Comparison of ENCODE assay signal across 8 cellular contexts in the genomic region with DNA sequence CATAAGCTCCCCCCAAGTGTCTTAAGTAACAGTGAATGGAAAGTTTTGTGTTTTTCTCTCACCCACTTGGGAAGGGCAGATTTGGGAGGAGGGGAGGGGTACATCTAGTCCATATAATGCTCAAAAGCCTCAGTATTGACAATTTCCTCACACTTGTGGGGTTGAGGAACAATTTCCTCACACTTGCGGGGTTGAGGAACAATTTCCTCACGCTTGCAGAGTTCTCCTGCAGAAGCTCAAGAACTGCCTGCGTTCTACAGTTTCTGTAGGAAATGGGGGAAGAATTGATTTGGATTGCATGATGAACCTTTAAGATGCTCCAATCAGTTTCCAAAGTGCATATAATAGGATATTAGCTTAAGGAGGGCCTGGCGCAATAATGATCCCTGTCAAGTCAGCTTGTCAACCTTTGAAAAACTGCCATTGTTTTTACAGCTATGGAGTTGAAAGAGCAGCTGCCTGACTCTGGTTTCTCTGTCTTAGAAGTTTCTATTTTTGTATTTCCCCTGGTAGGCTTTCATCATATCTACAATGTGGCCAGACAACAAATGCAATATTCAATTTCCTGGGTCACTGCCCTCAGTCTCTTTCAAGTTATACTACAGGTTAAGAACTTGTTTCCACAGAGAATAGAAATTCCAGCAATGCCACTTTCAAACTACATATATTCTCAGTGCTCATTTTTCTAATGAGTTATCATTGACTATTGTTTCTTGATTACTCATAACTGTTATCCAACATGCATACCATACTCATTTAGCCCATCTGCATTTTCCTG.
A peak's percentile ranks its signal among the peaks of the same experiment; 100 is the strongest.
DNase-seq lines count a peak whose midpoint lies in the region; ATAC-seq and TF ChIP-seq lines count a peak whose summit lies in the region.

No MANE protein-coding gene starts in this region.

- CTCF ChIA-PET in naive thymus-derived CD4-positive, alpha-beta T cell (lab: Charles Lee): interaction anchor here (1.2 kb wide), 1 partner anchor 11 kb away, joined by 3 read pairs; no protein-coding TSS in a partner anchor

- H3K4me3 Mint-ChIP-seq in naive thymus-derived CD4-positive, alpha-beta T cell: peak overlapping the region in 8 of 10 donors; percentile 1 to 61 (median 36)

- no peak overlapping the region for H3K27ac ChIP-seq in OCI-LY3 (ENCODE audit: low read length)
- H3K27ac ChIP-seq in naive thymus-derived CD4-positive, alpha-beta T cell (ENCODE audit: low read depth, low read length): no peak overlapping the region

- peaks cover 0 to 3% (median 0%) of the 10 kb centered on the region in 5 donors for H3K36me3 Mint-ChIP-seq in naive thymus-derived CD4-positive, alpha-beta T cell

- peaks cover 0 to 2% (median 0%) of the 10 kb centered on the region in 11 donors for H3K9me3 Mint-ChIP-seq in naive thymus-derived CD4-positive, alpha-beta T cell

- no peaks in the 10 kb centered on the region for H3K36me3 ChIP-seq in OCI-LY3 (replicated peaks; ENCODE audit: low read depth, low read length)
- no peaks in the 10 kb centered on the region for H3K36me3 ChIP-seq in naive thymus-derived CD4-positive, alpha-beta T cell (ENCODE audit: control insufficient read depth in 2 of 3, insufficient read depth in 3 of 3, low read length in 3 of 3)

- no peaks in the 10 kb centered on the region for H3K79me2 ChIP-seq in OCI-LY3 (ENCODE audit: low read length)

- intact Hi-C loops in naive thymus-derived CD4-positive, alpha-beta T cell (cut with micrococcal nuclease): no loop called here
- intact Hi-C loops in posterior cingulate gyrus (cut with DNase I): no loop called here

- H2AFZ ChIP-seq in OCI-LY3 (ENCODE audit: low read depth, low read length): no peak overlapping the region

- ATAC-seq in GM18873 (IDR thresholded peaks at IDR 0.05; ENCODE audit: low FRiP score, unreplicated experiment) (peak; percentile 78), HG02870 (IDR thresholded peaks at IDR 0.05; ENCODE audit: unreplicated experiment) (peak; percentile 78)
- peak; percentile 36 for ATAC-seq in naive thymus-derived CD4-positive, alpha-beta T cell

- POLR2A ChIA-PET in naive thymus-derived CD4-positive, alpha-beta T cell (lab: Charles Lee): no interaction called here

- H3K4me2 ChIP-seq in OCI-LY3 (ENCODE audit: low read length): peak overlapping the region; percentile 16; the same call in 1 of the 2 replicates

- no peaks in the 10 kb centered on the region for H3K27me3 Mint-ChIP-seq in naive thymus-derived CD4-positive, alpha-beta T cell

- peak in 4 of 9 donors; percentile 3 to 13 (median 6) for DNase-seq in naive thymus-derived CD4-positive, alpha-beta T cell
- DNase-seq in NCI-H1930 (lab: John Stamatoyannopoulos, UW) (no peak), posterior cingulate gyrus (no peak), SK-N-DZ (ENCODE audit: low spot score) (no peak), HPDE6-E6E7 (ENCODE audit: extremely low spot score) (no peak)

- no peak overlapping the region for H3K9ac ChIP-seq in OCI-LY3 (ENCODE audit: low read length)

- TF ChIP-seq CTCF in OCI-LY3 (IDR thresholded peaks at IDR 0.05; ENCODE audit: low read depth, low read length): no peak

- H3K4me3 ChIP-seq in OCI-LY3 (ENCODE audit: low read length): no peak overlapping the region
- H3K4me3 ChIP-seq in naive thymus-derived CD4-positive, alpha-beta T cell (ENCODE audit: low read length): no peak overlapping the region

- H3K9me3 ChIP-seq in OCI-LY3 (ENCODE audit: insufficient read depth, low read length): no peaks in the 10 kb centered on the region
- H3K9me3 ChIP-seq in naive thymus-derived CD4-positive, alpha-beta T cell (ENCODE audit: control insufficient read depth in 2 of 3, low read length in 3 of 3): no peaks in the 10 kb centered on the region

- peak overlapping the region in 6 of 9 donors; percentile 2 to 72 (median 20) for H3K27ac Mint-ChIP-seq in naive thymus-derived CD4-positive, alpha-beta T cell

- H4K20me1 ChIP-seq in OCI-LY3 (ENCODE audit: insufficient read depth, low read length): no peaks in the 10 kb centered on the region

- H3K4me1 Mint-ChIP-seq in naive thymus-derived CD4-positive, alpha-beta T cell: peaks cover 14 to 49% (median 34%) of the 10 kb centered on the region in 7 donors

- peaks cover 16% of the 10 kb centered on the region for H3K4me1 ChIP-seq in OCI-LY3 (ENCODE audit: low read length)
- peaks cover 0 to 11% of the 10 kb centered on the region in 2 donors for H3K4me1 ChIP-seq in naive thymus-derived CD4-positive, alpha-beta T cell (ENCODE audit: control insufficient read depth in 2 of 2, insufficient read depth in 2 of 2, low read length in 2 of 2)

- H3K27me3 ChIP-seq in OCI-LY3 (ENCODE audit: low read depth, low read length): no peaks in the 10 kb centered on the region
- H3K27me3 ChIP-seq in naive thymus-derived CD4-positive, alpha-beta T cell (ENCODE audit: control insufficient read depth in 2 of 2, insufficient read depth in 2 of 2, low read length in 2 of 2): no peaks in the 10 kb centered on the region
